ENCODE assay signal across 14 cellular contexts in genomic region chr2:222950886-222951285, GRCh38.
DNase-seq lines count a peak whose midpoint lies in the region; ATAC-seq and TF ChIP-seq lines count a peak whose summit lies in the region.
"Had no signal": no experiment of that assay in that cellular context is flagged by ENCODE, and none has a peak within 500 bp of the region (broad histone marks: within the 10 kb centered on the region; RNA-seq: fewer than 3 reads in every experiment).

No MANE protein-coding gene starts in this region.

- no peak for TF ChIP-seq CTCF in fibroblast of villous mesenchyme (IDR thresholded peaks at IDR 0.05; ENCODE audit: insufficient read depth, low read depth, low read length)

- ATAC-seq in HG03280 (IDR thresholded peaks at IDR 0.05; ENCODE audit: unreplicated experiment) (no peak), GM19455 (IDR thresholded peaks at IDR 0.05; ENCODE audit: unreplicated experiment) (no peak)
- ATAC-seq: GM23338; naive thymus-derived CD8-positive, alpha-beta T cell had no signal

- DNase-seq in NCI-H82 (lab: John Stamatoyannopoulos, UW) (peak; percentile 34), NCI-H82 treated with DMSO at 0.1 percent for 48 hours (lab: John Stamatoyannopoulos, UW; ENCODE audit: unreplicated experiment) (no peak), SHP77 (lab: John Stamatoyannopoulos, UW) (peak; percentile 26 to 62), fibroblast of villous mesenchyme (ENCODE audit: low read depth) (peak; percentile 65), skeletal muscle cell (ENCODE audit: low read depth) (peak; percentile 65), T-helper 2 cell (no peak)
- DNase-seq: activated naive CD4-positive, alpha-beta T cell treated with Interleukin-2 at 50 U/mL for 16 hours; DMS79; naive thymus-derived CD8-positive, alpha-beta T cell; NCI-H2171 treated with DMSO at 0.1 percent for 48 hours had no signal

- H3K4me3 ChIP-seq in fibroblast of villous mesenchyme (ENCODE audit: low read depth, low read length) (no peak overlapping the region), skeletal muscle cell (ENCODE audit: low read depth, low read length) (no peak overlapping the region)
- H3K4me3 ChIP-seq: GM23338, skin epidermis had no signal

Comparison
In these comparisons a context has a peak if more than half of its experiments do, and no peak if none do; other contexts are left out.
1. DNase-seq: peak in NCI-H82 (single experiment), SHP77 (2 of 2), fibroblast of villous mesenchyme (single experiment) and skeletal muscle cell (single experiment); none in NCI-H82 treated with DMSO at 0.1 percent for 48 hours (single experiment) and T-helper 2 cell (0 of 5).